ENCODE assay signal across 1 cellular context in the genomic region with DNA sequence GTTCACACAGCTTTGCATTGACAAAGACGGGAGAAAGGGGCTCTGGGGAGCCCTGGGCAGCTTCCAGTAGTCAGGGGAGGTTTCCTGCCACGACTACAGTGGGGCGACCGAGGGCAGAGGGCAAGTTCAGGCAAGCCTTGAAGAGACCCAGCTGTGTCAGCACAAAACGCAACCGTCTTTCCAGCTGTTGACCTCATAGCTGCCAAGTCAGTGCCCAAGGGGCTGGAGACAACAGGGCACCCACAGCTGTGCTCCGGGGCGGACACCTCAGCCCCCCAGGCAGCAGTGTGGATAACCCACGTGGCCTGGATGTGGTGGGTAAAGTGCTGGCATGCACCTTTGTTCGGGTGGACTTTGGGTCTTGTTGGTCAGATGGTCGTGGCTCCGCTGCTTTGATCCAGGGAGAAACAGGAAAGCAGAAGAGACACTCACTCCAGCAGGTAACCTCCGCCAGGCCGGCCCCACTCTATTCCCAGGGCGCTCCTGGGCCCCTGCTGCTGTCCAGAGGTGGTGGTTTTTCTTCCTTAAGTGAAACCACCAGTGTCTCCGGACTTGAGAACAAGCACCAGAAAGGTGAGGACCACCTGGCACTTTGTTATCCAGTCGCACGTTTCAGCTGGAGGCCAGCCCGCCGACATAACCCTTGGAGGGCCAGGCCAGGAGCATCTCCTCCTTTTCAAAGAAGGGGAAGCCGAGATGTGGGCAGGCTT.
TF ChIP-seq lines count a peak whose summit lies in the region.

No MANE protein-coding gene starts in this region.

TF ChIP-seq in HepG2, 621 proteins besides CTCF, POLR2A, EP300 and RAD21 (continued from another document):
- TF ChIP-seq, protein P1, sequence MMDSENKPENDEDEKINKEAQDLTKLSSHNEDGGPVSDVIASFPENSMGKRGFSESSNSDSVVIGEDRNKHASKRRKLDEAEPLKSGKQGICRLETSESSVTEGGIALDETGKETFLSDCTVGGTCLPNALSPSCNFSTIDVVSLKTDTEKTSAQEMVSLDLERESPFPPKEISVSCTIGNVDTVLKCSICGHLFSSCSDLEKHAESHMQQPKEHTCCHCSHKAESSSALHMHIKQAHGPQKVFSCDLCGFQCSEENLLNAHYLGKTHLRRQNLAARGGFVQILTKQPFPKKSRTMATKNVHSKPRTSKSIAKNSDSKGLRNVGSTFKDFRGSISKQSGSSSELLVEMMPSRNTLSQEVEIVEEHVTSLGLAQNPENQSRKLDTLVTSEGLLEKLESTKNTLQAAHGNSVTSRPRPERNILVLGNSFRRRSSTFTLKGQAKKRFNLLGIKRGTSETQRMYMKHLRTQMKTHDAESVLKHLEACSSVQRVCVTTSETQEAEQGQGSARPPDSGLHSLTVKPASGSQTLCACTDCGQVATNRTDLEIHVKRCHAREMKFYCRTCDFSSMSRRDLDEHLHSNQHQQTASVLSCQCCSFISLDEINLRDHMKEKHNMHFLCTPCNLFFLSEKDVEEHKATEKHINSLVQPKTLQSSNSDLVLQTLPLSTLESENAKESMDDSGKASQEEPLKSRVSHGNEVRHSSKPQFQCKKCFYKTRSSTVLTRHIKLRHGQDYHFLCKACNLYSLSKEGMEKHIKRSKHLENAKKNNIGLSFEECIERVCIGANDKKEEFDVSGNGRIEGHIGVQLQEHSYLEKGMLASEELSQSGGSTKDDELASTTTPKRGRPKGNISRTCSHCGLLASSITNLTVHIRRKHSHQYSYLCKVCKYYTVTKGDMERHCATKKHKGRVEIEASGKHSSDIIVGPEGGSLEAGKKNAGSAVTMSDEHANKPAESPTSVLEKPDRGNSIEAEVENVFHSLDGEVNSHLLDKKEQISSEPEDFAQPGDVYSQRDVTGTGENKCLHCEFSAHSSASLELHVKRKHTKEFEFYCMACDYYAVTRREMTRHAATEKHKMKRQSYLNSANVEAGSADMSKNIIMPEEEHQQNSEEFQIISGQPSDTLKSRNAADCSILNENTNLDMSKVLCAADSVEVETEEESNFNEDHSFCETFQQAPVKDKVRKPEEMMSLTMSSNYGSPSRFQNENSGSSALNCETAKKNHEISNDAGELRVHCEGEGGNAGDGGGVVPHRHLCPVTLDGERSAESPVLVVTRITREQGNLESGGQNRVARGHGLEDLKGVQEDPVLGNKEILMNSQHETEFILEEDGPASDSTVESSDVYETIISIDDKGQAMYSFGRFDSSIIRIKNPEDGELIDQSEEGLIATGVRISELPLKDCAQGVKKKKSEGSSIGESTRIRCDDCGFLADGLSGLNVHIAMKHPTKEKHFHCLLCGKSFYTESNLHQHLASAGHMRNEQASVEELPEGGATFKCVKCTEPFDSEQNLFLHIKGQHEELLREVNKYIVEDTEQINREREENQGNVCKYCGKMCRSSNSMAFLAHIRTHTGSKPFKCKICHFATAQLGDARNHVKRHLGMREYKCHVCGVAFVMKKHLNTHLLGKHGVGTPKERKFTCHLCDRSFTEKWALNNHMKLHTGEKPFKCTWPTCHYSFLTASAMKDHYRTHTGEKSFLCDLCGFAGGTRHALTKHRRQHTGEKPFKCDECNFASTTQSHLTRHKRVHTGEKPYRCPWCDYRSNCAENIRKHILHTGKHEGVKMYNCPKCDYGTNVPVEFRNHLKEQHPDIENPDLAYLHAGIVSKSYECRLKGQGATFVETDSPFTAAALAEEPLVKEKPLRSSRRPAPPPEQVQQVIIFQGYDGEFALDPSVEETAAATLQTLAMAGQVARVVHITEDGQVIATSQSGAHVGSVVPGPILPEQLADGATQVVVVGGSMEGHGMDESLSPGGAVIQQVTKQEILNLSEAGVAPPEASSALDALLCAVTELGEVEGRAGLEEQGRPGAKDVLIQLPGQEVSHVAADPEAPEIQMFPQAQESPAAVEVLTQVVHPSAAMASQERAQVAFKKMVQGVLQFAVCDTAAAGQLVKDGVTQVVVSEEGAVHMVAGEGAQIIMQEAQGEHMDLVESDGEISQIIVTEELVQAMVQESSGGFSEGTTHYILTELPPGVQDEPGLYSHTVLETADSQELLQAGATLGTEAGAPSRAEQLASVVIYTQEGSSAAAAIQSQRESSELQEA (CRISPR knock-in tag; IDR thresholded peaks at IDR 0.05; ENCODE audit: not compliant biosample characterization), result peak; percentile 92
- TF ChIP-seq, protein P2, sequence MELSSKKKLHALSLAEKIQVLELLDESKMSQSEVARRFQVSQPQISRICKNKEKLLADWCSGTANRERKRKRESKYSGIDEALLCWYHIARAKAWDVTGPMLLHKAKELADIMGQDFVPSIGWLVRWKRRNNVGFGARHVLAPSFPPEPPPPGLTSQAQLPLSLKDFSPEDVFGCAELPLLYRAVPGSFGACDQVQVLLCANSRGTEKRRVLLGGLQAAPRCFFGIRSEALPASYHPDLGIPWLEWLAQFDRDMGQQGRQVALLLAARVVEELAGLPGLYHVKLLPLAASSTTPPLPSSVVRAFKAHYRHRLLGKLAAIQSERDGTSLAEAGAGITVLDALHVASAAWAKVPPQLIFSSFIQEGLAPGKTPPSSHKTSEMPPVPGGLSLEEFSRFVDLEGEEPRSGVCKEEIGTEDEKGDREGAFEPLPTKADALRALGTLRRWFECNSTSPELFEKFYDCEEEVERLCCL (CRISPR knock-in tag; IDR thresholded peaks at IDR 0.05; ENCODE audit: borderline replicate concordance), result peak; percentile 91
- peak; percentile 68; the same call in 1 of the 2 replicates for TF ChIP-seq THAP11 (CRISPR knock-in tag; IDR thresholded peaks at IDR 0.05)
- TF ChIP-seq, protein P3, sequence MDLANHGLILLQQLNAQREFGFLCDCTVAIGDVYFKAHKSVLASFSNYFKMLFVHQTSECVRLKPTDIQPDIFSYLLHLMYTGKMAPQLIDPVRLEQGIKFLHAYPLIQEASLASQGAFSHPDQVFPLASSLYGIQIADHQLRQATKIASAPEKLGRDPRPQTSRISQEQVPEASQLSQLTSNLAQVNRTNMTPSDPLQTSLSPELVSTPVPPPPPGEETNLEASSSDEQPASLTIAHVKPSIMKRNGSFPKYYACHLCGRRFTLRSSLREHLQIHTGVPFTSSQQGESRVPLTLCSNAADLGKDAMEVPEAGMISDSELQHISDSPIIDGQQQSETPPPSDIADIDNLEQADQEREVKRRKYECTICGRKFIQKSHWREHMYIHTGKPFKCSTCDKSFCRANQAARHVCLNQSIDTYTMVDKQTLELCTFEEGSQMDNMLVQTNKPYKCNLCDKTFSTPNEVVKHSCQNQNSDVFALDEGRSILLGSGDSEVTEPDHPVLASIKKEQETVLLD (CRISPR knock-in tag; IDR thresholded peaks at IDR 0.05; ENCODE audit: low read depth), result peak; percentile 68; the same call in 1 of the 2 replicates
- TF ChIP-seq YEATS2 (CRISPR knock-in tag; IDR thresholded peaks at IDR 0.05; ENCODE audit: borderline replicate concordance), result peak; percentile 88
- TF ChIP-seq SIN3A (IDR thresholded peaks at IDR 0.05; ENCODE audit: borderline replicate concordance, low read depth, low read length), result no peak
- peak; percentile 93 for TF ChIP-seq TBX2 (CRISPR knock-in tag; IDR thresholded peaks at IDR 0.05; ENCODE audit: borderline replicate concordance)
- TF ChIP-seq DNMT3B (CRISPR knock-in tag; conservative IDR thresholded peaks at IDR 0.05), result no peak; the same call in 1 of the 2 replicates
- peak; percentile 96 for TF ChIP-seq GATAD2A (CRISPR knock-in tag; IDR thresholded peaks at IDR 0.05)
- TF ChIP-seq HMG20A (CRISPR knock-in tag; IDR thresholded peaks at IDR 0.05; ENCODE audit: borderline replicate concordance), result peak; percentile 67; the same call in 1 of the 2 replicates
- peak; percentile 74 for TF ChIP-seq JUND (CRISPR knock-in tag; IDR thresholded peaks at IDR 0.05)
- TF ChIP-seq, protein P4, sequence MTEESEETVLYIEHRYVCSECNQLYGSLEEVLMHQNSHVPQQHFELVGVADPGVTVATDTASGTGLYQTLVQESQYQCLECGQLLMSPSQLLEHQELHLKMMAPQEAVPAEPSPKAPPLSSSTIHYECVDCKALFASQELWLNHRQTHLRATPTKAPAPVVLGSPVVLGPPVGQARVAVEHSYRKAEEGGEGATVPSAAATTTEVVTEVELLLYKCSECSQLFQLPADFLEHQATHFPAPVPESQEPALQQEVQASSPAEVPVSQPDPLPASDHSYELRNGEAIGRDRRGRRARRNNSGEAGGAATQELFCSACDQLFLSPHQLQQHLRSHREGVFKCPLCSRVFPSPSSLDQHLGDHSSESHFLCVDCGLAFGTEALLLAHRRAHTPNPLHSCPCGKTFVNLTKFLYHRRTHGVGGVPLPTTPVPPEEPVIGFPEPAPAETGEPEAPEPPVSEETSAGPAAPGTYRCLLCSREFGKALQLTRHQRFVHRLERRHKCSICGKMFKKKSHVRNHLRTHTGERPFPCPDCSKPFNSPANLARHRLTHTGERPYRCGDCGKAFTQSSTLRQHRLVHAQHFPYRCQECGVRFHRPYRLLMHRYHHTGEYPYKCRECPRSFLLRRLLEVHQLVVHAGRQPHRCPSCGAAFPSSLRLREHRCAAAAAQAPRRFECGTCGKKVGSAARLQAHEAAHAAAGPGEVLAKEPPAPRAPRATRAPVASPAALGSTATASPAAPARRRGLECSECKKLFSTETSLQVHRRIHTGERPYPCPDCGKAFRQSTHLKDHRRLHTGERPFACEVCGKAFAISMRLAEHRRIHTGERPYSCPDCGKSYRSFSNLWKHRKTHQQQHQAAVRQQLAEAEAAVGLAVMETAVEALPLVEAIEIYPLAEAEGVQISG (CRISPR knock-in tag; IDR thresholded peaks at IDR 0.05), result peak; percentile 78
- no peak for TF ChIP-seq STAT5B (CRISPR knock-in tag; IDR thresholded peaks at IDR 0.05)
- TF ChIP-seq MED8 (CRISPR knock-in tag; IDR thresholded peaks at IDR 0.05; ENCODE audit: insufficient replicate concordance), result no peak
